ENCODE assay signal across 15 cellular contexts in the genomic region with DNA sequence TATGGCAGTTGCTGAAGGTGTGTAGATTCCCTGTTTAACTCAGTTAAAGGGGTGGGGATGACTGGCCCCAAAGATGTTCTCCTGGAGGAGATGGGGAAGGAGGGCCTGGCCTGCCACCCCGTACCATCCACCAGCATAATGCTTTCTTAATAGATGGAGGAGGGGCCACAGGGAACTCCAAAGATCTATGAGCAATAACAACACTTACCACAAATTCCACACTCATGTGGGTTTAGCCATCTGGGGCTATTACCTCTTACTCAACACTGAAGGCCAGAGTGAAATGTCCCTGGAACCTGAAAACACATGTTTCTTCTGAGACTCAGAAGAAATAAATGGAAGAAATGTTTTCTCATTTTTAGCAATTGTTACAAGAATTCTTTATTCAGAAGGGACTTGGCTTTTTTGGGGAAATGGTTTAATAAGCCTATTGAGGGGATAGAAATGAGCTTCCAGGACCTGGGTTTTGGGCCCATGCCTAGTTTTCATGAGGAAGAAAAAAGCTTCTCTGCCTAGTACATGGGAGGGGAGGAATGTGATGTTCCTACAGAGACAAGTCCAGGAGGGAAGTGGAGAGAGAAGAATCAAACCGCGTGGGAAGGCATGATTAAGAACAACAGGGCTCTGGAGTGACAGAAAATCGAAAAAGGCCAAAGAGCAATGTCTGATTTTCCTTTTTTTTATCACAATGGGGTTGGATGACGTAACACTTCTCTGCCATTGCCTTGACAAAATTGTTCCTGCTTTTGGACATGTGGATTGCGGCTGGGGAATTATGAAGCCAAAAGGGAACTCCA.
DNase-seq lines count a peak whose midpoint lies in the region; ATAC-seq and TF ChIP-seq lines count a peak whose summit lies in the region.
"Had no signal": no experiment of that assay in that cellular context is flagged by ENCODE, and none has a peak within 500 bp of the region (broad histone marks: within the 10 kb centered on the region; RNA-seq: fewer than 3 reads in every experiment).

No MANE protein-coding gene starts in this region.

- H3K4me1 ChIP-seq in testis, result peaks cover 6% of the 10 kb centered on the region

- H3K27ac ChIP-seq in testis, result no peak overlapping the region
- H3K27ac ChIP-seq: BLaER1 treated with 17β-estradiol and CSF1 and Interleukin-3, amounts not matched to agents 10 nM and 100 nM had no signal

- H3K9me3 ChIP-seq in testis, result no peaks in the 10 kb centered on the region
- H3K9me3 ChIP-seq: BLaER1 treated with 17β-estradiol and CSF1 and Interleukin-3, amounts not matched to agents 10 nM and 100 nM had no signal

- WGBS in testis, 2 donors, result 63 to 65% methylated on average over 5 to 6 of the region's 6 CpGs

- H3K4me3 ChIP-seq in AG10803 (ENCODE audit: low read length) (peak overlapping the region; percentile 13), choroid plexus epithelial cell (ENCODE audit: low read depth, low read length) (no peak overlapping the region), testis (no peak overlapping the region)
- H3K4me3 ChIP-seq: BLaER1 treated with 17β-estradiol and CSF1 and Interleukin-3, amounts not matched to agents 10 nM and 100 nM had no signal

- intact Hi-C loops in testis (cut with DNase I; ENCODE audit: low total_unique reads), result no loop called here

- ATAC-seq in HG03442 (IDR thresholded peaks at IDR 0.05; ENCODE audit: unreplicated experiment), result peak; percentile 57
- ATAC-seq in HG03460 (IDR thresholded peaks at IDR 0.05; ENCODE audit: unreplicated experiment), result no peak
- ATAC-seq in HG03108 (IDR thresholded peaks at IDR 0.05; ENCODE audit: unreplicated experiment), result no peak

- no peaks in the 10 kb centered on the region for H3K27me3 ChIP-seq in testis
- H3K27me3 ChIP-seq: BLaER1 treated with 17β-estradiol and CSF1 and Interleukin-3, amounts not matched to agents 10 nM and 100 nM had no signal

- DNase-seq in AG10803 (ENCODE audit: low read depth) (peak; percentile 98), choroid plexus epithelial cell (ENCODE audit: low read depth) (peak; percentile 59), non-pigmented ciliary epithelial cell (ENCODE audit: low read depth) (peak; percentile 11), testis (no peak), NCI-H446 treated with DMSO at 0.1 percent for 48 hours (lab: John Stamatoyannopoulos, UW) (no peak)
- DNase-seq: activated gamma-delta T cell treated with Interleukin-2 at 50 U/mL for 16 hours; central memory CD4-positive, alpha-beta T cell; mesendoderm; NCI-H1436 treated with DMSO at 0.1 percent for 48 hours; NCI-H510A treated with DMSO at 0.1 percent for 48 hours; stimulated activated CD4-positive, alpha-beta T cell treated with anti-CD3 and anti-CD28 coated beads, Interleukin-2, amount 100 ng/mL, for 24 hours had no signal

- TF ChIP-seq POLR2A in testis (IDR thresholded peaks at IDR 0.05), result no peak

- no peaks in the 10 kb centered on the region for H3K36me3 ChIP-seq in testis (ENCODE audit: low read depth, missing control alignments)
- H3K36me3 ChIP-seq: BLaER1 treated with 17β-estradiol and CSF1 and Interleukin-3, amounts not matched to agents 10 nM and 100 nM had no signal

- TF ChIP-seq CTCF in AG10803 (conservative IDR thresholded peaks at IDR 0.05; ENCODE audit: low read length) (no peak), choroid plexus epithelial cell (conservative IDR thresholded peaks at IDR 0.05; ENCODE audit: low read depth, low read length) (no peak), testis (IDR thresholded peaks at IDR 0.05) (no peak)

Comparison
In these comparisons a context has a peak if more than half of its experiments do, and no peak if none do; other contexts are left out.
1. DNase-seq: peak in AG10803 (single experiment), choroid plexus epithelial cell (single experiment) and non-pigmented ciliary epithelial cell (single experiment); none in testis (single experiment) and NCI-H446 treated with DMSO at 0.1 percent for 48 hours (single experiment).